In the genomic region with DNA sequence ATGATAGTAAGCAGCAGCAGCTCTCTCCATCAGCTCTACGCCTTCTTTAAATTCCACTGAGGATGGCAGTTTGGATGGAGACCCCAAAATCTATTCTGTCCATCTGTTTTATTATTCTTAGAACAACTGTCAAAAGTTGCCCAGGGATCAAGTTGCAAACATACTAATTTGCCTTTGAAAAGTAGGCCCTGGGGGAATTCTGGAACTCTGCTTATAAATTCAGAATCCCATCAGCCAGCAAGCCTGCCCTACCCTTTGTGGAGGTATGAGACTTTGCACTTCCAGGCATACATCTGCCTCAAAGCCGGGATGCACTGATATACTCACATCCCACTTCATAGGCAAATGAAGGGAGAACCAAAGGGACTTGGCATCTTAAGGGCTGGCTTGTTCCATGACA, we compare ENCODE assay signal across 19 cellular contexts.
"Had no signal": no experiment of that assay in that cellular context is flagged by ENCODE, and none has a peak within 500 bp of the region (broad histone marks: within the 10 kb centered on the region; RNA-seq: fewer than 3 reads in every experiment).

No MANE protein-coding gene starts in this region.

- H3K36me3 Mint-ChIP-seq: activated naive CD4-positive, alpha-beta T cell treated with anti-CD3 and anti-CD28 coated beads, Interleukin-2, amount 10 ng/mL, durations not matched to agents 7 days and 5 days had no signal

- H3K9me3 Mint-ChIP-seq: activated naive CD4-positive, alpha-beta T cell treated with anti-CD3 and anti-CD28 coated beads, Interleukin-2, amount 10 ng/mL, durations not matched to agents 7 days and 5 days; central memory CD8-positive, alpha-beta T cell; effector memory CD8-positive, alpha-beta T cell; nephron; stimulated activated memory B cell treated with anti-CD40 and anti-IgM and Interleukin-4, amounts not matched to agents 10 μg/mL and 1 μg/mL and 100 μg/mL, for 72 hours had no signal

- H3K4me3 ChIP-seq: adrenal gland, gastroesophageal sphincter, left ventricle myocardium inferior, psoas muscle, right lobe of liver, spleen had no signal

- H3K36me3 ChIP-seq: adrenal gland, WERI-Rb-1 had no signal

- ATAC-seq: activated CD8-positive, alpha-beta T cell treated with anti-CD3 and anti-CD28 coated beads, Interleukin-2, amount 10 ng/mL, durations not matched to agents 7 days and 5 days; effector memory CD8-positive, alpha-beta T cell; gastroesophageal sphincter; psoas muscle; stimulated activated memory B cell treated with anti-CD40 and anti-IgM and Interleukin-4, amounts not matched to agents 10 μg/mL and 1 μg/mL and 100 μg/mL, for 72 hours had no signal

- DNase-seq: activated CD4-positive, alpha-beta T cell treated with anti-CD3 and anti-CD28 coated beads for 4 hours; activated CD8-positive, alpha-beta memory T cell treated with anti-CD3 and anti-CD28 coated beads, Interleukin-2, amount 50 U/mL, for 48 hours; activated CD8-positive, alpha-beta T cell treated with anti-CD3 and anti-CD28 coated beads, Interleukin-2, amount 10 ng/mL, durations not matched to agents 7 days and 5 days; activated naive CD4-positive, alpha-beta T cell treated with anti-CD3 and anti-CD28 coated beads, Interleukin-2, amount 10 ng/mL, durations not matched to agents 7 days and 5 days; adrenal gland; effector memory CD8-positive, alpha-beta T cell; kidney; left ventricle myocardium inferior; mesendoderm; psoas muscle; right lobe of liver; spleen; stimulated activated CD4-positive, alpha-beta T cell treated with anti-CD3 and anti-CD28 coated beads, Interleukin-1b, Interleukin-23, amount 100 ng/mL, for 48 hours; trophoblast cell; WERI-Rb-1 had no signal

- H3K27ac ChIP-seq: adrenal gland, gastroesophageal sphincter, left ventricle myocardium inferior, psoas muscle, right lobe of liver, spleen, WERI-Rb-1 had no signal

- H3K4me1 Mint-ChIP-seq: central memory CD8-positive, alpha-beta T cell had no signal

- H3K27ac Mint-ChIP-seq: activated CD8-positive, alpha-beta T cell treated with anti-CD3 and anti-CD28 coated beads, Interleukin-2, amount 10 ng/mL, durations not matched to agents 7 days and 5 days; activated naive CD4-positive, alpha-beta T cell treated with anti-CD3 and anti-CD28 coated beads, Interleukin-2, amount 10 ng/mL, durations not matched to agents 7 days and 5 days; effector memory CD8-positive, alpha-beta T cell; nephron; stimulated activated memory B cell treated with anti-CD40 and anti-IgM and Interleukin-4, amounts not matched to agents 10 μg/mL and 1 μg/mL and 100 μg/mL, for 72 hours had no signal

- FAIRE-seq: kidney had no signal

- H3K27me3 ChIP-seq: adrenal gland, gastroesophageal sphincter, right lobe of liver, spleen had no signal

- H3K27me3 Mint-ChIP-seq: activated naive CD4-positive, alpha-beta T cell treated with anti-CD3 and anti-CD28 coated beads, Interleukin-2, amount 10 ng/mL, durations not matched to agents 7 days and 5 days; central memory CD8-positive, alpha-beta T cell; effector memory CD8-positive, alpha-beta T cell; stimulated activated memory B cell treated with anti-CD40 and anti-IgM and Interleukin-4, amounts not matched to agents 10 μg/mL and 1 μg/mL and 100 μg/mL, for 72 hours had no signal

- H3K4me3 Mint-ChIP-seq: activated CD8-positive, alpha-beta T cell treated with anti-CD3 and anti-CD28 coated beads, Interleukin-2, amount 10 ng/mL, durations not matched to agents 7 days and 5 days; activated naive CD4-positive, alpha-beta T cell treated with anti-CD3 and anti-CD28 coated beads, Interleukin-2, amount 10 ng/mL, durations not matched to agents 7 days and 5 days; central memory CD8-positive, alpha-beta T cell; effector memory CD8-positive, alpha-beta T cell; nephron; stimulated activated memory B cell treated with anti-CD40 and anti-IgM and Interleukin-4, amounts not matched to agents 10 μg/mL and 1 μg/mL and 100 μg/mL, for 72 hours had no signal

- H3K4me1 ChIP-seq: adrenal gland, gastroesophageal sphincter, psoas muscle had no signal

- H3K9me3 ChIP-seq: adrenal gland, gastroesophageal sphincter, left ventricle myocardium inferior, psoas muscle, right lobe of liver, spleen had no signal
